23 cellular contexts compared by ENCODE assay signal in genomic region chr1:117066367-117066766, GRCh38.
"Had no signal": no experiment of that assay in that cellular context is flagged by ENCODE, and none has a peak within 500 bp of the region (broad histone marks: within the 10 kb centered on the region; RNA-seq: fewer than 3 reads in every experiment).

No MANE protein-coding gene starts in this region.

- H3K36me3 Mint-ChIP-seq: natural killer cell had no signal

- H3K27ac Mint-ChIP-seq: natural killer cell; neural progenitor cell; stimulated activated effector memory CD8-positive, alpha-beta T cell treated with anti-CD3 and anti-CD28 coated beads, Interleukin-12 subunit alpha, Interleukin-12 subunit beta, amount 100 ng/mL, for 72 hours; type B pancreatic cell had no signal

- H3K36me3 ChIP-seq: neural progenitor cell, sigmoid colon, thyroid gland had no signal

- H3K4me1 ChIP-seq: neural progenitor cell, thyroid gland had no signal

- H3K4me3 ChIP-seq: dorsolateral prefrontal cortex, left lung, neural progenitor cell, psoas muscle, sigmoid colon, stomach, thyroid gland had no signal

- H3K4me3 Mint-ChIP-seq: natural killer cell; neural progenitor cell; stimulated activated effector memory CD8-positive, alpha-beta T cell treated with anti-CD3 and anti-CD28 coated beads, Interleukin-12 subunit alpha, Interleukin-12 subunit beta, amount 100 ng/mL, for 72 hours; type B pancreatic cell had no signal

- DNase-seq: dorsolateral prefrontal cortex; effector CD4-positive, alpha-beta T cell; head of caudate nucleus; kidney; left lung; mesendoderm; natural killer cell; nucleus accumbens; posterior cingulate gyrus; psoas muscle; right cardiac atrium; sigmoid colon; stimulated activated CD4-positive, alpha-beta T cell treated with anti-CD3 and anti-CD28 coated beads, Interleukin-2, amount 100 ng/mL, for 24 hours; stimulated activated CD4-positive, alpha-beta T cell treated with anti-CD3 and anti-CD28 coated beads, Interleukin-4, amount 100 ng/mL, for 24 hours; stimulated activated naive CD4-positive, alpha-beta T cell treated with Interleukin-2 at 50 U/mL for 16 hours; stomach; thyroid gland had no signal

- H3K27me3 ChIP-seq: dorsolateral prefrontal cortex, left lung, neural progenitor cell, sigmoid colon, stomach, thyroid gland had no signal

- FAIRE-seq: colon, frontal cortex, kidney, urothelium cell line had no signal

- H3K9me3 ChIP-seq: left lung, psoas muscle, sigmoid colon, stomach, thyroid gland had no signal

- H3K27me3 Mint-ChIP-seq: type B pancreatic cell had no signal

- H3K9me3 Mint-ChIP-seq: natural killer cell; neural progenitor cell; stimulated activated effector memory CD8-positive, alpha-beta T cell treated with anti-CD3 and anti-CD28 coated beads, Interleukin-12 subunit alpha, Interleukin-12 subunit beta, amount 100 ng/mL, for 72 hours; type B pancreatic cell had no signal

- ATAC-seq: left lung; natural killer cell; psoas muscle; right cardiac atrium; stimulated activated effector memory CD8-positive, alpha-beta T cell treated with anti-CD3 and anti-CD28 coated beads, Interleukin-12 subunit alpha, Interleukin-12 subunit beta, amount 100 ng/mL, for 72 hours had no signal

- H3K27ac ChIP-seq: dorsolateral prefrontal cortex, left lung, neural progenitor cell, psoas muscle, sigmoid colon, stomach, thyroid gland had no signal
